ENCODE assay signal across 32 cellular contexts in the genomic region with DNA sequence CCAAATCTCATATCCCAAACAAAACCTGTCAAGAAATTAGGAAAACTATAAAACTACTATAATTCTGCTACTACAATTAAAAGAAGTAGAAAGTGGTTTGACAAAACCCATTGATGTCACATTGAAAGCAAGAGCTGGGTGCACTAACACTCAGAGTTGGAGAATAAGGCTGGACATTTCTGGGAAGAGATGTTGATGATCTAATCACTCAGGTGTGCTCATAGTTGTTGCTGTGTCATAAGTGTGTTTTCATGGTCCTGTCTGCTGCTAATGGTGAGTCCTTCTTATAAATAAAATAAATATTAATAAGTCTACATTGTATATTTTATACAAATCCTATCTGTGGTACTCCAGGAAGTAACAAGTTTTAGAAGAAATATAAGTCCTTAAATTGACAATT.
"Had no signal": no experiment of that assay in that cellular context is flagged by ENCODE, and none has a peak within 500 bp of the region (broad histone marks: within the 10 kb centered on the region; RNA-seq: fewer than 3 reads in every experiment).

No MANE protein-coding gene starts in this region.

- H3K4me3 ChIP-seq: adrenal gland, body of pancreas, breast epithelium, cardiac muscle cell had no signal

- DNase-seq: activated B cell treated with CpG ODN at 0.5 μM for 24 hours; activated CD4-positive, alpha-beta memory T cell treated with anti-CD3 and anti-CD28 coated beads for 36 hours; activated CD4-positive, alpha-beta T cell treated with anti-CD3 and anti-CD28 coated beads for 4 hours; activated CD4-positive, alpha-beta T cell treated with anti-CD3 and anti-CD28 coated beads, Interleukin-2, amount 10 ng/mL, durations not matched to agents 24 days and 14 days; activated CD4-positive, alpha-beta T cell treated with anti-CD3 and anti-CD28 coated beads, Interleukin-2, amount 50 U/mL, for 1 hour; activated CD4-positive, alpha-beta T cell treated with anti-CD3 and anti-CD28 coated beads, Interleukin-2, amount 50 U/mL, for 4 hours; activated CD4-positive, CD25-positive, alpha-beta regulatory T cell treated with anti-CD3 and anti-CD28 coated beads, Interleukin-2, amount 50 U/mL, for 72 hours; activated CD8-positive, alpha-beta memory T cell treated with anti-CD3 and anti-CD28 coated beads, Interleukin-2, amount 50 U/mL, for 4 hours; activated CD8-positive, alpha-beta T cell treated with anti-CD3 and anti-CD28 coated beads for 36 hours; activated effector memory CD4-positive, alpha-beta T cell treated with anti-CD3 and anti-CD28 coated beads, Interleukin-2, amount 50 U/mL, for 16 hours; activated gamma-delta T cell treated with Interleukin-2 at 50 U/mL for 16 hours; activated naive CD4-positive, alpha-beta T cell; activated naive CD4-positive, alpha-beta T cell treated with anti-CD3 and anti-CD28 coated beads for 36 hours; activated naive CD4-positive, alpha-beta T cell treated with anti-CD3 and anti-CD28 coated beads, Interleukin-2, amount 50 U/mL, for 16 hours; activated naive CD8-positive, alpha-beta T cell treated with anti-CD3 and anti-CD28 coated beads for 36 hours; activated T-cell treated with anti-CD3 and anti-CD28 coated beads for 4 hours; activated T-cell treated with anti-CD3 and anti-CD28 coated beads, Interleukin-2, amount 50 U/mL, for 1 hour; activated T-cell treated with anti-CD3 and anti-CD28 coated beads, Interleukin-2, amount 50 U/mL, for 4 hours; activated T-cell treated with anti-CD3 and anti-CD28 coated beads, Interleukin-2, amount 50 U/mL, for 72 hours; adrenal gland; amniotic stem cell; aorta; body of pancreas; brain microvascular endothelial cell; caudate nucleus; cerebellar nuclear complex; T-helper 1 cell; T-helper 2 cell; T-helper 9 cell had no signal

- FAIRE-seq: astrocyte had no signal

- H3K27me3 ChIP-seq: adrenal gland, body of pancreas, brain microvascular endothelial cell, breast epithelium, cardiac muscle cell had no signal

- H3K36me3 ChIP-seq: adrenal gland, brain microvascular endothelial cell, breast epithelium, cardiac muscle cell had no signal
